In the genomic region with DNA sequence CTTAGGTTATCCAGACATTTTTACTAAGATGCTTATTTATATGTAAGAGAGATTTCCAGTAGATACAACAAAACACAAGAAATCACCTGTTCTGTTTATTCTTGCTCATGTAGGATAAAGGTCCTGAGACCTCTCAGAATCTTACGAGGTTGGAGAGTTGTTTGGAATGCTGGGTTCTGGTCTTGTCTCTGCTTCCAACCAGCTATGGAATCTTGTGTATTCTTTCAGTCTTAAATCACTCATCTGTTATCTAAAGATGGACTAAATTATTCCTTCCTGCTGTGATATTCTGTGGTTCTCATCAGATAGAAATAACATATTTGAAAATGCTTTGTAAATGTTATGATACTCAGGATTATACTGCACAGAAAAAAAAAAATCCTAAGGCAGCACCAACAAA, we compare ENCODE assay signal across 24 cellular contexts. TPM values are rescaled to one million over a fixed set of nuclear protein-coding genes. Genes with fewer than 3 reads are reported as not detected.
DNase-seq lines count a peak whose midpoint lies in the region; ATAC-seq, FAIRE-seq and TF ChIP-seq lines count a peak whose summit lies in the region.
"Had no signal": no experiment of that assay in that cellular context is flagged by ENCODE, and none has a peak within 500 bp of the region (broad histone marks: within the 10 kb centered on the region; RNA-seq: fewer than 3 reads in every experiment).

No MANE protein-coding gene starts in this region.

- in situ Hi-C loops in IMR-90 (cut with MboI; ENCODE audit: low sequenced_read_pairs), result no loop called here

- no peak overlapping the region for H2BK120ac ChIP-seq in IMR-90 (ENCODE audit: low read depth, low read length)

- no peaks in the 10 kb centered on the region for H3K9me3 Mint-ChIP-seq in nephron
- H3K9me3 Mint-ChIP-seq in activated T-cell treated with anti-CD3 and anti-CD28 coated beads, Interleukin-2, amount 50 U/mL, for 24 hours, result no peaks in the 10 kb centered on the region
- H3K9me3 Mint-ChIP-seq: CD14-positive monocyte; CD4-positive, alpha-beta memory T cell had no signal

- no peak overlapping the region for H2BK20ac ChIP-seq in IMR-90 (ENCODE audit: low read depth, low read length)

- no peak overlapping the region for H4K5ac ChIP-seq in IMR-90 (ENCODE audit: low read depth, low read length)

- peak overlapping the region; percentile 85 to 87 (median 85) for H3K27ac Mint-ChIP-seq in nephron
- no peak overlapping the region for H3K27ac Mint-ChIP-seq in activated T-cell treated with anti-CD3 and anti-CD28 coated beads, Interleukin-2, amount 50 U/mL, for 24 hours

- peaks cover 10% of the 10 kb centered on the region for H3K36me3 ChIP-seq in IMR-90 (ENCODE audit: control insufficient read depth, insufficient read depth, low read length)

- peaks cover 9% of the 10 kb centered on the region; the same call in 1 of the 2 replicates for H3K9me1 ChIP-seq in IMR-90 (ENCODE audit: insufficient read depth, low read length)

- H4K91ac ChIP-seq in IMR-90 (ENCODE audit: insufficient read depth, low read depth, low read length), result no peak overlapping the region

- no peak overlapping the region for H3K4me3 ChIP-seq in IMR-90 (ENCODE audit: insufficient read depth, low read depth, low read length)
- H3K4me3 ChIP-seq: BLaER1, HAP-1 had no signal

- no peaks in the 10 kb centered on the region for H3K27me3 Mint-ChIP-seq in nephron (ENCODE audit: low read depth)
- no peaks in the 10 kb centered on the region for H3K27me3 Mint-ChIP-seq in activated T-cell treated with anti-CD3 and anti-CD28 coated beads, Interleukin-2, amount 50 U/mL, for 24 hours
- H3K27me3 Mint-ChIP-seq: CD4-positive, alpha-beta memory T cell had no signal

- DNase-seq in GM19239 (ENCODE audit: insufficient read length, low spot score) (no peak), IMR-90 (no peak), amniotic epithelial cell (ENCODE audit: low read depth) (peak; percentile 70), T-helper 1 cell (no peak), NOMO-1 treated with dmso at 0.1 percent for 144 hours (lab: John Stamatoyannopoulos, UW; ENCODE audit: unreplicated experiment) (no peak), NCI-H510A (lab: John Stamatoyannopoulos, UW) (no peak)
- DNase-seq in activated T-cell treated with anti-CD3 and anti-CD28 coated beads, Interleukin-2, amount 50 U/mL, for 24 hours, result no peak
- DNase-seq: 8988T; CD4-positive, alpha-beta memory T cell; DMS153; DMS79; GDM1 had no signal

- 0 out of 2 replicates have a peak overlapping the region, but pooled peaks have one; percentile 53 for H3K23ac ChIP-seq in IMR-90 (ENCODE audit: low read depth, low read length)

- no peak overlapping the region for H3K56ac ChIP-seq in IMR-90 (ENCODE audit: extremely low read depth, insufficient read depth, low read length)

- H3K4me3 Mint-ChIP-seq in nephron, result no peak overlapping the region
- H3K4me3 Mint-ChIP-seq in activated T-cell treated with anti-CD3 and anti-CD28 coated beads, Interleukin-2, amount 50 U/mL, for 24 hours, result no peak overlapping the region
- H3K4me3 Mint-ChIP-seq: CD14-positive monocyte; CD4-positive, alpha-beta memory T cell had no signal

- H2AFZ ChIP-seq in IMR-90 (replicated peaks; ENCODE audit: low read length, poor library complexity), result no peak overlapping the region

- H2AK9ac ChIP-seq in IMR-90 (replicated peaks; ENCODE audit: low read depth, low read length, poor library complexity), result no peak overlapping the region

- POLR2A ChIA-PET in IMR-90 (lab: Charles Lee; ENCODE audit: unreplicated experiment), result no interaction called here

- TF ChIP-seq CTCF in IMR-90 (conservative IDR thresholded peaks at IDR 0.05; ENCODE audit: low read depth, low read length), result no peak
- TF ChIP-seq CTCF in nephron (IDR thresholded peaks at IDR 0.05; ENCODE audit: unreplicated experiment in 3 of 3), result no peak

- peaks cover 8% of the 10 kb centered on the region for H3K4me1 ChIP-seq in IMR-90 (ENCODE audit: control insufficient read depth, insufficient read depth, low read length)
- H3K4me1 ChIP-seq: HAP-1 had no signal

- H3K18ac ChIP-seq in IMR-90 (ENCODE audit: low read depth, low read length), result no peak overlapping the region

- FAIRE-seq in GM19239 (lab: Jason Lieb, UNC), result peak; percentile 40
- FAIRE-seq: GM12892, GM18507 had no signal

- intact Hi-C loops in IMR-90 (cut with micrococcal nuclease), result loop anchor here (5.0 kb wide), 1 partner anchor 36 kb away; no protein-coding TSS in a partner anchor

- no peaks in the 10 kb centered on the region for H3K9me3 ChIP-seq in IMR-90 (ENCODE audit: control insufficient read depth, insufficient read depth, low read length)
- H3K9me3 ChIP-seq: BLaER1, HAP-1 had no signal

- peaks cover 39% of the 10 kb centered on the region for H3K36me3 Mint-ChIP-seq in nephron (ENCODE audit: low read depth)
- peaks cover 68% of the 10 kb centered on the region for H3K36me3 Mint-ChIP-seq in activated T-cell treated with anti-CD3 and anti-CD28 coated beads, Interleukin-2, amount 50 U/mL, for 24 hours (ENCODE audit: low read depth)

- WGBS in IMR-90 (ENCODE audit: extremely low coverage in 2 of 2, insufficient read length in 1 of 2), 2 experiments, result no CpG with 5 or more reads among the region's 1 CpG

- no peaks in the 10 kb centered on the region for H3K27me3 ChIP-seq in IMR-90 (ENCODE audit: control insufficient read depth, insufficient read depth, low read length)
- H3K27me3 ChIP-seq: BLaER1 had no signal

- H3K4me1 Mint-ChIP-seq in nephron, result peaks cover 14% of the 10 kb centered on the region
- peaks cover 18% of the 10 kb centered on the region for H3K4me1 Mint-ChIP-seq in activated T-cell treated with anti-CD3 and anti-CD28 coated beads, Interleukin-2, amount 50 U/mL, for 24 hours (ENCODE audit: low read depth)

- H3K14ac ChIP-seq in IMR-90 (replicated peaks; ENCODE audit: low read depth, low read length), result no peak overlapping the region

- H4K20me1 ChIP-seq in IMR-90 (ENCODE audit: insufficient read depth, low read length), result no peaks in the 10 kb centered on the region
- H4K20me1 ChIP-seq: BLaER1 had no signal

- no peak overlapping the region for H4K8ac ChIP-seq in IMR-90 (ENCODE audit: low read depth in 2 of 2, low read length in 2 of 2)

- no peak for ATAC-seq in IMR-90 (ENCODE audit: low read depth)

- no peak overlapping the region for H2BK5ac ChIP-seq in IMR-90 (ENCODE audit: low read depth, low read length, poor library complexity, severe bottlenecking)

- no peak for TF ChIP-seq RAD21 in IMR-90 (IDR thresholded peaks at IDR 0.05; ENCODE audit: low read length)

- no TSS peak for BruUV-seq in IMR-90 (replicated peaks; lab: Mats Ljungman, UMichigan)

- no peak overlapping the region for H2BK15ac ChIP-seq in IMR-90 (ENCODE audit: low read depth, low read length)

- dilution Hi-C loops in IMR-90 (cut with HindIII; ENCODE audit: low sequenced_read_pairs, unreplicated experiment), result no loop called here

- CTCF ChIA-PET in IMR-90 (lab: Yijun Ruan, JAX), result no interaction called here

- no peak overlapping the region for H2AK5ac ChIP-seq in IMR-90 (ENCODE audit: low read depth, low read length)

- H3K27ac ChIP-seq in IMR-90 (ENCODE audit: insufficient read depth, low read length), result no peak overlapping the region
- H3K27ac ChIP-seq: BLaER1, HL-60 had no signal

- no peak overlapping the region for H3K4ac ChIP-seq in IMR-90 (ENCODE audit: low read depth, low read length)

- no peak for TF ChIP-seq POLR2A in IMR-90 (IDR thresholded peaks at IDR 0.05; ENCODE audit: low read depth, low read length)

- peaks cover 11 to 47% of the 10 kb centered on the region in 2 experiments for H3K79me1 ChIP-seq in IMR-90 (ENCODE audit: low read depth in 1 of 2, low read length in 2 of 2)

- H3K4me2 ChIP-seq in IMR-90 (ENCODE audit: low read depth, low read length), result no peak overlapping the region
- H3K4me2 ChIP-seq: BLaER1 had no signal

- no peak overlapping the region for H3K9ac ChIP-seq in IMR-90 (ENCODE audit: low read depth, low read length)
- H3K9ac ChIP-seq: BLaER1 had no signal

TF ChIP-seq in IMR-90, 13 proteins besides CTCF, POLR2A, EP300 and RAD21:
- TF ChIP-seq MXI1 (IDR thresholded peaks at IDR 0.05; ENCODE audit: borderline replicate concordance, low read depth, low read length) (no peak), MAFK (IDR thresholded peaks at IDR 0.05; ENCODE audit: low read depth, low read length) (no peak)

RNA-seq across cellular contexts. Expression of a gene that starts 21.3 kb away (rescaled TPM):
- 0.28 and 0.36 TPM in 2 replicates for total RNA-seq in IMR-90 (2012; rRNA removed)
- polyA plus RNA-seq in IMR-90 (2012; rRNA removed), result 0.17 and 0.26 TPM in 2 replicates
- polyA plus RNA-seq in IMR-90 (2012; cell fraction: cytosol; rRNA removed), result 0.07 TPM in 1 of 2 replicates, not detected in the other
- 0.10 TPM in 1 of 2 replicates, not detected in the other for polyA plus RNA-seq in IMR-90 (2012; cell fraction: nucleus; rRNA removed; ENCODE audit: low replicate concordance)
- total RNA-seq: A673; CD4-positive, alpha-beta memory T cell; H1 had no signal
- polyA plus RNA-seq: CD14-positive monocyte; CD4-positive, alpha-beta memory T cell had no signal

RNA-seq across cellular contexts. Expression of a gene that starts 21.5 kb away (rescaled TPM):
- 50.3 and 61.5 TPM in 2 replicates for total RNA-seq in IMR-90 (2012; rRNA removed)
- polyA plus RNA-seq in IMR-90 (2012; rRNA removed), result 103 and 116 TPM in 2 replicates
- 64.5 and 81.2 TPM in 2 replicates for polyA plus RNA-seq in IMR-90 (2012; cell fraction: cytosol; rRNA removed)
- polyA plus RNA-seq in IMR-90 (2012; cell fraction: nucleus; rRNA removed; ENCODE audit: low replicate concordance), result 569 and 1,268 TPM in 2 replicates

RNA-seq across cellular contexts. Expression of a gene that starts 49.7 kb away (rescaled TPM):
- 14.9 and 25.0 TPM in 2 replicates for total RNA-seq in IMR-90 (2012; rRNA removed)
- polyA plus RNA-seq in IMR-90 (2012; rRNA removed), result 4.8 and 5.9 TPM in 2 replicates
- polyA plus RNA-seq in IMR-90 (2012; cell fraction: cytosol; rRNA removed), result 0.90 and 0.98 TPM in 2 replicates
- polyA plus RNA-seq in IMR-90 (2012; cell fraction: nucleus; rRNA removed; ENCODE audit: low replicate concordance), result 0.58 and 3.0 TPM in 2 replicates

RNA-seq across cellular contexts. Expression of a gene that starts 57.7 kb away (rescaled TPM):
- total RNA-seq in IMR-90 (2012; rRNA removed), result 6.4 and 10.4 TPM in 2 replicates
- 37.8 and 42.2 TPM in 2 replicates for polyA plus RNA-seq in IMR-90 (2012; rRNA removed)
- polyA plus RNA-seq in IMR-90 (2012; cell fraction: cytosol; rRNA removed), result 29.1 and 38.2 TPM in 2 replicates
- 28.6 and 35.6 TPM in 2 replicates for polyA plus RNA-seq in IMR-90 (2012; cell fraction: nucleus; rRNA removed; ENCODE audit: low replicate concordance)

RNA-seq across cellular contexts. Expression of a gene that starts 58.5 kb away (rescaled TPM):
- under 0.01 TPM in 1 of 2 replicates, not detected in the other for total RNA-seq in IMR-90 (2012; rRNA removed)
- polyA plus RNA-seq in IMR-90 (2012; rRNA removed), result not detected in 2 replicates
- polyA plus RNA-seq in IMR-90 (2012; cell fraction: cytosol; rRNA removed), result not detected in 2 replicates
- polyA plus RNA-seq in IMR-90 (2012; cell fraction: nucleus; rRNA removed; ENCODE audit: low replicate concordance), result 0.09 TPM in 1 of 2 replicates, not detected in the other
- total RNA-seq: A673, Daoy, HT1080 had no signal
- polyA plus RNA-seq: AG04450 had no signal
